Comparison of ENCODE assay signal across 1 cellular context in genomic region chr22:42683599-42684283, GRCh38.
TF ChIP-seq lines count a peak whose summit lies in the region.

No MANE protein-coding gene starts in this region.

TF ChIP-seq in HepG2, 621 proteins besides CTCF, POLR2A, EP300 and RAD21:
- TF ChIP-seq ZNF775 (CRISPR knock-in tag; IDR thresholded peaks at IDR 0.05; ENCODE audit: borderline replicate concordance) (no peak), RXRA (CRISPR knock-in tag; IDR thresholded peaks at IDR 0.05) (0 out of 2 replicates have a peak, but pooled peaks have one; percentile 19), RFXANK (CRISPR knock-in tag; IDR thresholded peaks at IDR 0.05) (no peak), DR1 (CRISPR knock-in tag; IDR thresholded peaks at IDR 0.05) (no peak)
TF ChIP-seq in HepG2: peak in this region for 1.
